Comparison of ENCODE assay signal across 8 cellular contexts in genomic region chr10:114458955-114459354, GRCh38. TPM values are rescaled to one million over a fixed set of nuclear protein-coding genes. Genes with fewer than 3 reads are reported as not detected.
DNase-seq lines count a peak whose midpoint lies in the region; ATAC-seq and TF ChIP-seq lines count a peak whose summit lies in the region.

No MANE protein-coding gene starts in this region.

- H3K27me3 ChIP-seq in CD8-positive, alpha-beta T cell (ENCODE audit: insufficient read depth, low read length), result no peaks in the 10 kb centered on the region
- H3K27me3 ChIP-seq in mammary epithelial cell (ENCODE audit: insufficient read depth, low read length) (no peaks in the 10 kb centered on the region), mesenchymal stem cell (ENCODE audit: control insufficient read depth in 1 of 2, insufficient read depth in 1 of 2, low read length in 2 of 2) (no peaks in the 10 kb centered on the region), tibial nerve (no peaks in the 10 kb centered on the region)

- POLR2A ChIA-PET in CD8-positive, alpha-beta T cell (lab: Charles Lee), result no interaction called here

- no peaks in the 10 kb centered on the region for H3K79me1 ChIP-seq in mesenchymal stem cell (replicated peaks; ENCODE audit: low read length, poor library complexity, severe bottlenecking)

- no peak for TF ChIP-seq EP300 in tibial nerve (IDR thresholded peaks at IDR 0.05)

- H3K9ac ChIP-seq in mammary epithelial cell (ENCODE audit: insufficient read depth, low read length) (no peak overlapping the region), mesenchymal stem cell (ENCODE audit: low read length) (no peak overlapping the region)

- no peaks in the 10 kb centered on the region for H3K79me2 ChIP-seq in mammary epithelial cell (ENCODE audit: insufficient read depth, low read length)

- no peak overlapping the region for H2BK15ac ChIP-seq in mesenchymal stem cell (ENCODE audit: low read depth, poor library complexity, severe bottlenecking)

- no peak overlapping the region for H2BK120ac ChIP-seq in mesenchymal stem cell (ENCODE audit: low read depth, low read length)

- no peaks in the 10 kb centered on the region for H3K9me3 Mint-ChIP-seq in CD8-positive, alpha-beta T cell

- H3K36me3 Mint-ChIP-seq in CD8-positive, alpha-beta T cell, result peaks cover 87% of the 10 kb centered on the region

- peak overlapping the region; percentile 11 for H4K91ac ChIP-seq in mesenchymal stem cell (ENCODE audit: low read length)

- H3K27ac Mint-ChIP-seq in CD8-positive, alpha-beta T cell, result peak overlapping the region; percentile 64

- peak overlapping the region; percentile 88 for H4K8ac ChIP-seq in mesenchymal stem cell (ENCODE audit: low read length)

- H3K4me2 ChIP-seq in mammary epithelial cell (ENCODE audit: insufficient read depth, low read depth, low read length) (no peak overlapping the region), mesenchymal stem cell (ENCODE audit: low read length, poor library complexity, severe bottlenecking) (no peak overlapping the region)

- WGBS in mammary epithelial cell (ENCODE audit: low coverage, missing lambda C conversion rate), result 71% methylated on average over 3 of the region's 3 CpGs
- 52% methylated on average over 3 of the region's 3 CpGs for WGBS in mesenchymal stem cell
- 73% methylated on average over 3 of the region's 3 CpGs for WGBS in tibial nerve, 2 donors

- H3K27me3 Mint-ChIP-seq in CD8-positive, alpha-beta T cell (ENCODE audit: low read depth), result no peaks in the 10 kb centered on the region

- H3K14ac ChIP-seq in mesenchymal stem cell (ENCODE audit: low read length in 2 of 2), result peak overlapping the region in 1 of 2 experiments; percentile 11

- ATAC-seq in CD8-positive, alpha-beta T cell, result no peak
- ATAC-seq in GM19452 (IDR thresholded peaks at IDR 0.05; ENCODE audit: unreplicated experiment) (peak; percentile 81), GM18505 (IDR thresholded peaks at IDR 0.05; ENCODE audit: unreplicated experiment) (no peak)

- H2AFZ ChIP-seq in mammary epithelial cell (ENCODE audit: low read depth, low read length), result peak overlapping the region; percentile 22
- no peak overlapping the region for H2AFZ ChIP-seq in mesenchymal stem cell (ENCODE audit: low read depth, low read length)

- no TSS peak for BruUV-seq in mammary epithelial cell (replicated peaks; lab: Mats Ljungman, UMichigan)

- no peak overlapping the region for H2BK12ac ChIP-seq in mesenchymal stem cell (ENCODE audit: low read length in 2 of 2)

- H2AK5ac ChIP-seq in mesenchymal stem cell (ENCODE audit: low read length, severe bottlenecking), result no peak overlapping the region

- H3K9me3 ChIP-seq in CD8-positive, alpha-beta T cell (ENCODE audit: low read length), result no peaks in the 10 kb centered on the region
- H3K9me3 ChIP-seq in mammary epithelial cell (replicated peaks; ENCODE audit: insufficient read depth, low read length), result no peaks in the 10 kb centered on the region
- H3K9me3 ChIP-seq in mesenchymal stem cell (ENCODE audit: control insufficient read depth, low read length), result no peaks in the 10 kb centered on the region
- H3K9me3 ChIP-seq in tibial nerve, result no peaks in the 10 kb centered on the region

- no peak overlapping the region for H2BK5ac ChIP-seq in mesenchymal stem cell (ENCODE audit: low read depth, low read length, poor library complexity, severe bottlenecking)

- TF ChIP-seq POLR2A in GM18505 (IDR thresholded peaks at IDR 0.05; ENCODE audit: borderline replicate concordance, extremely low read depth, insufficient read depth, insufficient read length), result no peak
- TF ChIP-seq POLR2A in tibial nerve (IDR thresholded peaks at IDR 0.05), result no peak

- CTCF ChIA-PET in CD8-positive, alpha-beta T cell (lab: Charles Lee), result interaction anchor here (1.4 to 1.7 kb wide), 2 partner anchors 12 to 155 kb away, joined by 5 to 6 read pairs; no protein-coding TSS in a partner anchor
- CTCF ChIA-PET in mammary epithelial cell (lab: Charles Lee; ENCODE audit: low non-redundant PET), result no interaction called here

- H3K36me3 ChIP-seq in CD8-positive, alpha-beta T cell (ENCODE audit: insufficient read depth, low read length), result peaks cover 31% of the 10 kb centered on the region
- peaks cover 3% of the 10 kb centered on the region for H3K36me3 ChIP-seq in mammary epithelial cell (ENCODE audit: insufficient read depth, low read length)
- peaks cover 0 to 9% of the 10 kb centered on the region in 2 experiments for H3K36me3 ChIP-seq in mesenchymal stem cell (ENCODE audit: control insufficient read depth in 1 of 2, insufficient read depth in 2 of 2, low read depth in 1 of 2, low read length in 2 of 2)
- H3K36me3 ChIP-seq in tibial nerve, result peaks cover 0 to 38% (median 0%) of the 10 kb centered on the region in 3 donors

- intact Hi-C loops in CD8-positive, alpha-beta T cell (cut with DNase I, micrococcal nuclease), result no loop called here
- intact Hi-C loops in mammary epithelial cell (cut with micrococcal nuclease), result loop anchor here (1.0 kb wide), 1 partner anchor 155 kb away; no protein-coding TSS in a partner anchor

- H3K4ac ChIP-seq in mesenchymal stem cell (ENCODE audit: low read depth in 1 of 2, low read length in 2 of 2), result peak overlapping the region in 1 of 2 experiments; percentile 11

- no peak overlapping the region for H3K23ac ChIP-seq in mesenchymal stem cell (ENCODE audit: low read length in 2 of 2)

- in situ Hi-C loops in mammary epithelial cell (cut with MboI; ENCODE audit: low sequenced_read_pairs in 2 of 2), result loop anchor here in 1 of 2 donors (25.0 kb wide), 1 partner anchor 328 kb away; no protein-coding TSS in a partner anchor

- no peak for DNase-seq in CD8-positive, alpha-beta T cell
- DNase-seq in NCI-H69 (lab: John Stamatoyannopoulos, UW), result peak; percentile 56
- DNase-seq in mammary epithelial cell, result peak; percentile 21
- peak; percentile 48 for DNase-seq in mesenchymal stem cell
- no peak for DNase-seq in tibial nerve (ENCODE audit: low spot score in 2 of 2)
- DNase-seq in DMS114 treated with DMSO at 0.1 percent for 48 hours (lab: John Stamatoyannopoulos, UW; ENCODE audit: unreplicated experiment), result no peak

- H4K20me1 ChIP-seq in mammary epithelial cell (ENCODE audit: insufficient read depth, low read length), result no peaks in the 10 kb centered on the region

- no peak overlapping the region for H3K4me3 Mint-ChIP-seq in CD8-positive, alpha-beta T cell

- dilution Hi-C loops in mammary epithelial cell (cut with HindIII; ENCODE audit: low sequenced_read_pairs), result no loop called here

- H3K4me1 Mint-ChIP-seq in CD8-positive, alpha-beta T cell (ENCODE audit: low read depth), result peaks cover 31% of the 10 kb centered on the region

- no peaks in the 10 kb centered on the region for H3K4me1 ChIP-seq in CD8-positive, alpha-beta T cell (ENCODE audit: insufficient read depth, low read length)
- no peaks in the 10 kb centered on the region for H3K4me1 ChIP-seq in mammary epithelial cell (ENCODE audit: insufficient read depth, low read length)
- peaks cover 2% of the 10 kb centered on the region for H3K4me1 ChIP-seq in mesenchymal stem cell (ENCODE audit: control insufficient read depth, insufficient read depth, low read depth, low read length)
- peaks cover 0 to 4% (median 0%) of the 10 kb centered on the region in 4 donors for H3K4me1 ChIP-seq in tibial nerve

- no peak overlapping the region for H3K27ac ChIP-seq in CD8-positive, alpha-beta T cell (ENCODE audit: low read depth, low read length)
- no peak overlapping the region for H3K27ac ChIP-seq in mammary epithelial cell (ENCODE audit: insufficient read depth, low read depth, low read length)
- no peak overlapping the region for H3K27ac ChIP-seq in mesenchymal stem cell (ENCODE audit: low read length, poor library complexity, severe bottlenecking)
- H3K27ac ChIP-seq in tibial nerve, result no peak overlapping the region

- H3K18ac ChIP-seq in mesenchymal stem cell (ENCODE audit: low read depth in 1 of 2, low read length in 2 of 2), result no peak overlapping the region

- H3K4me3 ChIP-seq in CD8-positive, alpha-beta T cell (ENCODE audit: low read depth, low read length), result no peak overlapping the region
- H3K4me3 ChIP-seq in mammary epithelial cell (replicated peaks in 1 of 3; ENCODE audit: insufficient read depth in 1 of 3, low read depth in 2 of 3, low read length in 3 of 3) (no peak overlapping the region), mesenchymal stem cell (ENCODE audit: insufficient read depth in 1 of 2, low read depth in 1 of 2, low read length in 2 of 2) (no peak overlapping the region), tibial nerve (no peak overlapping the region)

- TF ChIP-seq CTCF in CD8-positive, alpha-beta T cell (IDR thresholded peaks at IDR 0.05), result no peak
- TF ChIP-seq CTCF in mammary epithelial cell (conservative IDR thresholded peaks at IDR 0.05 in 1 of 2, IDR thresholded peaks at IDR 0.05 in 1 of 2; ENCODE audit: extremely low read depth in 1 of 2, insufficient read depth in 1 of 2, low read depth in 1 of 2, low read length in 2 of 2), result peak; percentile 55 to 57
- TF ChIP-seq CTCF in tibial nerve (IDR thresholded peaks at IDR 0.05), result peak in 2 of 5 experiments; percentile 19 to 33

RNA-seq across cellular contexts. Expression of gene AFAP1L2, which starts 54.7 kb away (rescaled TPM):
- total RNA-seq in CD8-positive, alpha-beta T cell, result under 1 TPM; 0.39 to 0.49 TPM
- total RNA-seq in mammary epithelial cell, result 10 to 100 TPM; 25.8 to 63.9 TPM
- 40.4 TPM for polyA plus RNA-seq in mammary epithelial cell
- 42.5 TPM for polyA minus RNA-seq in mammary epithelial cell
- polyA plus RNA-seq in mesenchymal stem cell (2013, experiment 1 of 2), result 60.2 TPM
- 57.6 TPM for polyA plus RNA-seq in mesenchymal stem cell (2013, experiment 2 of 2)
- total RNA-seq in tibial nerve, result 100 to 1,000 TPM in 3 of 4 donors, 10 to 100 TPM in 1; 96.3 to 176 (median 127) TPM

Comparison
In these comparisons a context has a peak if more than half of its experiments do, and no peak if none do; other contexts are left out.
1. DNase-seq: peak in NCI-H69 (single experiment), mammary epithelial cell (single experiment) and mesenchymal stem cell (single experiment); none in CD8-positive, alpha-beta T cell (0 of 7), tibial nerve (0 of 2) and DMS114 treated with DMSO at 0.1 percent for 48 hours (single experiment).
2. RNA of gene AFAP1L2, which starts 54.7 kb away (total RNA-seq): 96.3 to 176 TPM in tibial nerve and 25.8 to 63.9 TPM in mammary epithelial cell; 0.39 to 0.49 TPM in CD8-positive, alpha-beta T cell; every median in the first group is over 10 times any median in the second.